ENCODE assay signal across 11 cellular contexts in genomic region chr2:189285962-189286648, GRCh38.
DNase-seq lines count a peak whose midpoint lies in the region; ATAC-seq and TF ChIP-seq lines count a peak whose summit lies in the region.
"Had no signal": no experiment of that assay in that cellular context is flagged by ENCODE, and none has a peak within 500 bp of the region (broad histone marks: within the 10 kb centered on the region; RNA-seq: fewer than 3 reads in every experiment).

No MANE protein-coding gene starts in this region.

- TF ChIP-seq CTCF in activated CD8-positive, alpha-beta T cell treated with anti-CD3 and anti-CD28 coated beads for 36 hours (IDR thresholded peaks at IDR 0.05): no peak
- no peak for TF ChIP-seq CTCF in hepatocyte (IDR thresholded peaks at IDR 0.05; ENCODE audit: poor library complexity)
- no peak for TF ChIP-seq CTCF in suprapubic skin (IDR thresholded peaks at IDR 0.05)

- intact Hi-C loops in activated CD8-positive, alpha-beta T cell treated with anti-CD3 and anti-CD28 coated beads for 36 hours (cut with micrococcal nuclease): loop anchor here (5.0 kb wide), 3 partner anchors 126 to 169 kb away; no protein-coding TSS in a partner anchor

- WGBS in hepatocyte (ENCODE audit: low lambda C conversion rate, missing lambda C conversion rate): 58% methylated on average over 3 of the region's 3 CpGs
- 52% methylated on average over 3 of the region's 3 CpGs for WGBS in suprapubic skin

- peaks cover 9% of the 10 kb centered on the region for H3K9me3 ChIP-seq in adipocyte (ENCODE audit: control insufficient read depth, low read length)
- no peaks in the 10 kb centered on the region for H3K9me3 ChIP-seq in hepatocyte (ENCODE audit: low read depth)
- no peaks in the 10 kb centered on the region for H3K9me3 ChIP-seq in suprapubic skin

- no peaks in the 10 kb centered on the region for H3K36me3 ChIP-seq in adipocyte (ENCODE audit: control insufficient read depth, insufficient read depth, low read length, severe bottlenecking)
- H3K36me3 ChIP-seq in hepatocyte (replicated peaks; ENCODE audit: insufficient read depth, low read depth): no peaks in the 10 kb centered on the region
- H3K36me3 ChIP-seq in suprapubic skin: no peaks in the 10 kb centered on the region
- H3K36me3 ChIP-seq: BLaER1 treated with 17β-estradiol and CSF1 and Interleukin-3, amounts not matched to agents 10 nM and 100 nM had no signal

- H3K27ac Mint-ChIP-seq in activated CD8-positive, alpha-beta T cell treated with anti-CD3 and anti-CD28 coated beads for 36 hours: peak overlapping the region; percentile 90
- H3K27ac Mint-ChIP-seq in activated CD8-positive, alpha-beta T cell treated with anti-CD3 and anti-CD28 coated beads, Interleukin-2, amount 10 ng/mL, durations not matched to agents 7 days and 5 days: no peak overlapping the region

- no peak for DNase-seq in activated CD8-positive, alpha-beta T cell treated with anti-CD3 and anti-CD28 coated beads for 36 hours
- DNase-seq in activated CD8-positive, alpha-beta T cell treated with anti-CD3 and anti-CD28 coated beads, Interleukin-2, amount 10 ng/mL, durations not matched to agents 7 days and 5 days: no peak
- DNase-seq in adipocyte (ENCODE audit: low read depth): peak; percentile 96
- DNase-seq in hepatocyte (ENCODE audit: low spot score): peak; percentile 59
- no peak for DNase-seq in suprapubic skin (ENCODE audit: low spot score in 2 of 2)
- no peak for DNase-seq in KBM-7
- DNase-seq in NCI-H1694 treated with DMSO at 0.1 percent for 48 hours (lab: John Stamatoyannopoulos, UW): no peak
- no peak for DNase-seq in COR-L47 (lab: John Stamatoyannopoulos, UW)
- DNase-seq: activated CD4-positive, alpha-beta T cell treated with anti-CD3 and anti-CD28 coated beads, Interleukin-2, amount 50 U/mL, for 4 hours; NCI-H774 had no signal

- H3K4me1 ChIP-seq in adipocyte (ENCODE audit: control insufficient read depth, insufficient read depth, low read length) (peaks cover 39% of the 10 kb centered on the region), hepatocyte (ENCODE audit: insufficient read depth) (no peaks in the 10 kb centered on the region), suprapubic skin (peaks cover 4% of the 10 kb centered on the region)
- H3K4me1 ChIP-seq: BLaER1 treated with 17β-estradiol and CSF1 and Interleukin-3, amounts not matched to agents 10 nM and 100 nM had no signal

- peak overlapping the region; percentile 24 for H3K4me2 ChIP-seq in hepatocyte
- H3K4me2 ChIP-seq: BLaER1 treated with 17β-estradiol and CSF1 and Interleukin-3, amounts not matched to agents 10 nM and 100 nM had no signal

- peak overlapping the region; percentile 77 for H3K9ac ChIP-seq in adipocyte (ENCODE audit: low read length)
- H3K9ac ChIP-seq: BLaER1 treated with 17β-estradiol and CSF1 and Interleukin-3, amounts not matched to agents 10 nM and 100 nM had no signal

- CTCF ChIA-PET in activated CD8-positive, alpha-beta T cell treated with anti-CD3 and anti-CD28 coated beads for 36 hours (lab: Charles Lee): interaction anchor here (1.3 to 3.7 kb wide), 2 partner anchors 143 to 156 kb away, joined by 3 to 35 read pairs; no protein-coding TSS in a partner anchor
- CTCF ChIA-PET in activated CD8-positive, alpha-beta T cell treated with anti-CD3 and anti-CD28 coated beads, Interleukin-2, amount 10 ng/mL, durations not matched to agents 7 days and 5 days (lab: Charles Lee): interaction anchor here (3.7 kb wide), 1 partner anchor 143 kb away, joined by 42 read pairs; no protein-coding TSS in a partner anchor

- H3K79me2 ChIP-seq in hepatocyte: no peaks in the 10 kb centered on the region

- H3K27me3 ChIP-seq in adipocyte (replicated peaks; ENCODE audit: control insufficient read depth, insufficient read depth, low read length) (no peaks in the 10 kb centered on the region), hepatocyte (no peaks in the 10 kb centered on the region), suprapubic skin (no peaks in the 10 kb centered on the region)
- H3K27me3 ChIP-seq: BLaER1 treated with 17β-estradiol and CSF1 and Interleukin-3, amounts not matched to agents 10 nM and 100 nM had no signal

- peak overlapping the region; percentile 58 for H3K4me3 ChIP-seq in adipocyte (ENCODE audit: low read length)
- no peak overlapping the region for H3K4me3 ChIP-seq in hepatocyte
- no peak overlapping the region for H3K4me3 ChIP-seq in suprapubic skin
- H3K4me3 ChIP-seq: BLaER1 treated with 17β-estradiol and CSF1 and Interleukin-3, amounts not matched to agents 10 nM and 100 nM had no signal

- peaks cover 7% of the 10 kb centered on the region for H3K9me3 Mint-ChIP-seq in activated CD8-positive, alpha-beta T cell treated with anti-CD3 and anti-CD28 coated beads for 36 hours
- peaks cover 10% of the 10 kb centered on the region for H3K9me3 Mint-ChIP-seq in activated CD8-positive, alpha-beta T cell treated with anti-CD3 and anti-CD28 coated beads, Interleukin-2, amount 10 ng/mL, durations not matched to agents 7 days and 5 days (ENCODE audit: insufficient read depth)

- H4K20me1 ChIP-seq in hepatocyte (ENCODE audit: insufficient read depth, poor library complexity, severe bottlenecking): no peaks in the 10 kb centered on the region
- H4K20me1 ChIP-seq: BLaER1 treated with 17β-estradiol and CSF1 and Interleukin-3, amounts not matched to agents 10 nM and 100 nM had no signal

- no peaks in the 10 kb centered on the region for H3K27me3 Mint-ChIP-seq in activated CD8-positive, alpha-beta T cell treated with anti-CD3 and anti-CD28 coated beads for 36 hours
- H3K27me3 Mint-ChIP-seq in activated CD8-positive, alpha-beta T cell treated with anti-CD3 and anti-CD28 coated beads, Interleukin-2, amount 10 ng/mL, durations not matched to agents 7 days and 5 days (ENCODE audit: low read depth): no peaks in the 10 kb centered on the region

- TF ChIP-seq POLR2A in suprapubic skin (IDR thresholded peaks at IDR 0.05): no peak

- H3K36me3 Mint-ChIP-seq in activated CD8-positive, alpha-beta T cell treated with anti-CD3 and anti-CD28 coated beads for 36 hours (ENCODE audit: low read depth): peaks cover 14% of the 10 kb centered on the region
- H3K36me3 Mint-ChIP-seq in activated CD8-positive, alpha-beta T cell treated with anti-CD3 and anti-CD28 coated beads, Interleukin-2, amount 10 ng/mL, durations not matched to agents 7 days and 5 days (ENCODE audit: low read depth): no peaks in the 10 kb centered on the region

- H3K27ac ChIP-seq in hepatocyte (peak overlapping the region; percentile 78), suprapubic skin (peak overlapping the region; percentile 8)
- H3K27ac ChIP-seq: BLaER1 treated with 17β-estradiol and CSF1 and Interleukin-3, amounts not matched to agents 10 nM and 100 nM had no signal

- no peak overlapping the region for H3K4me3 Mint-ChIP-seq in activated CD8-positive, alpha-beta T cell treated with anti-CD3 and anti-CD28 coated beads for 36 hours
- H3K4me3 Mint-ChIP-seq in activated CD8-positive, alpha-beta T cell treated with anti-CD3 and anti-CD28 coated beads, Interleukin-2, amount 10 ng/mL, durations not matched to agents 7 days and 5 days: no peak overlapping the region

- no peak overlapping the region for H2AFZ ChIP-seq in hepatocyte

- ATAC-seq in activated CD8-positive, alpha-beta T cell treated with anti-CD3 and anti-CD28 coated beads for 36 hours: peak; percentile 31
- ATAC-seq in activated CD8-positive, alpha-beta T cell treated with anti-CD3 and anti-CD28 coated beads, Interleukin-2, amount 10 ng/mL, durations not matched to agents 7 days and 5 days: no peak

- in situ Hi-C loops in KBM-7 (cut with MboI; ENCODE audit: low pct_unique_long_range_greater_than_20kb, low sequenced_read_pairs): no loop called here

- TF ChIP-seq EP300 in suprapubic skin (IDR thresholded peaks at IDR 0.05): no peak

- POLR2A ChIA-PET in activated CD8-positive, alpha-beta T cell treated with anti-CD3 and anti-CD28 coated beads for 36 hours (lab: Charles Lee): no interaction called here
- POLR2A ChIA-PET in activated CD8-positive, alpha-beta T cell treated with anti-CD3 and anti-CD28 coated beads, Interleukin-2, amount 10 ng/mL, durations not matched to agents 7 days and 5 days (lab: Charles Lee): no interaction called here

- H3K4me1 Mint-ChIP-seq in activated CD8-positive, alpha-beta T cell treated with anti-CD3 and anti-CD28 coated beads for 36 hours (ENCODE audit: low read depth): peaks cover 49% of the 10 kb centered on the region
- peaks cover 12% of the 10 kb centered on the region for H3K4me1 Mint-ChIP-seq in activated CD8-positive, alpha-beta T cell treated with anti-CD3 and anti-CD28 coated beads, Interleukin-2, amount 10 ng/mL, durations not matched to agents 7 days and 5 days (ENCODE audit: low read depth)

- H3K9me2 ChIP-seq in hepatocyte (replicated peaks; ENCODE audit: insufficient read depth): no peaks in the 10 kb centered on the region

Comparison
In these comparisons a context has a peak if more than half of its experiments do, and no peak if none do; other contexts are left out.
1. DNase-seq: peak in adipocyte (single experiment) and hepatocyte (single experiment); none in activated CD8-positive, alpha-beta T cell treated with anti-CD3 and anti-CD28 coated beads for 36 hours (single experiment), activated CD8-positive, alpha-beta T cell treated with anti-CD3 and anti-CD28 coated beads, Interleukin-2, amount 10 ng/mL, durations not matched to agents 7 days and 5 days (single experiment), suprapubic skin (0 of 2), KBM-7 (single experiment), NCI-H1694 treated with DMSO at 0.1 percent for 48 hours (single experiment) and COR-L47 (single experiment).